8 cellular contexts compared by ENCODE assay signal in the genomic region with DNA sequence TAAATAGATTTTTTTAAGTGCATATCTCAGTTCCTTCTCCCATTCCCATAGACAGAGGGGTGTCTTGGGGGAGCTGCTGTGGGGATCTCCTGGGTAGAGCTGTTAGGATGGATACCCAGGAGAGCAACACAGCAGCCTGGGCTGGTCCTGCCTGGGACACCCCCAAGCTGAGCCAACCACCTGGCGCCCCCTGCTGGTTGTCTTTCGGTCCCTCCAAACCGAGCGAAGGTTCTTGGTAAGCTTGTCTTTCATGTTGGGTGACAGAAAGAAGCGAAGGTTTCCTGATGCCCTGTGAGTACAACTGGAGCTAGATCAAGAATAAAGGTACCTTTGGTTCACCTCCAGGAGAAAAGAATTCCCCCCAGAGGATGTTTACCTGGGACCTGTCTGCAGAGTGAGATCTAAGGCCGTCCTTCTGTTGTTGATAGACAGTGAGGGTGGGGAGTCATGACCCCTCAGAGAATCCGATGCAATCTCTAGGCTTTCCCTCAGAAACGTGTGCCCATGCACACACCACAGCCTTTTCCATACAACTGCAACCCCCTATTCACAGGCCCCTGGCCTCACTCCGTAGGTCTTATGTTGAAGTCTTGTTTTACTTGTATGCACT. TPM values are rescaled to one million over a fixed set of nuclear protein-coding genes. Genes with fewer than 3 reads are reported as not detected.
DNase-seq lines count a peak whose midpoint lies in the region; TF ChIP-seq lines count a peak whose summit lies in the region.

No MANE protein-coding gene starts in this region.

- no peak overlapping the region for H3K4me3 Mint-ChIP-seq in HFFc6

- peak; percentile 99 for TF ChIP-seq CTCF in HFFc6 (IDR thresholded peaks at IDR 0.05)

- peaks cover 7% of the 10 kb centered on the region; the same call in 1 of the 2 replicates for H3K36me3 Mint-ChIP-seq in HFFc6 (ENCODE audit: low read depth)

- H3K4me1 Mint-ChIP-seq in HFFc6 (ENCODE audit: low read depth): peaks cover 5% of the 10 kb centered on the region

- H3K27me3 Mint-ChIP-seq in HFFc6 (ENCODE audit: insufficient read depth): no peaks in the 10 kb centered on the region

- H3K9me3 Mint-ChIP-seq in HFFc6: no peaks in the 10 kb centered on the region

- DNase-seq in GF-D8 (lab: John Stamatoyannopoulos, UW): peak; percentile 6
- DNase-seq in HFFc6: peak; percentile 58
- peak; percentile 68 for DNase-seq in NCI-H2227 (lab: John Stamatoyannopoulos, UW; ENCODE audit: unreplicated experiment)
- DNase-seq in activated CD4-positive, alpha-beta T cell treated with anti-CD3 and anti-CD28 coated beads, Interleukin-2, amount 50 U/mL, for 1 hour: peak; percentile 86
- peak; percentile 31 for DNase-seq in dedifferentiated amniotic fluid mesenchymal stem cell (ENCODE audit: extremely low spot score)
- peak; percentile 81 to 88 for DNase-seq in lung microvascular endothelial cell (ENCODE audit: low read depth in 2 of 2)
- DNase-seq in stimulated activated CD8-positive, alpha-beta memory T cell treated with anti-CD3 and anti-CD28 coated beads, Interleukin-2, amount 100 ng/mL, for 1 hour (ENCODE audit: low read depth in 2 of 2): peak; percentile 65 to 70
- DNase-seq in GOT3 (lab: John Stamatoyannopoulos, UW): no peak

- no peak overlapping the region for H3K27ac Mint-ChIP-seq in HFFc6

RNA-seq across cellular contexts. Expression of gene SNX9, which starts 50.8 kb away (rescaled TPM):
- 10 to 100 TPM; 37.2 to 46.6 (median 40.9) TPM for total RNA-seq in HFFc6 (2021; fragmentation: NEBNext Ultra II Directional; extraction: Animal tissue kit (Norgen Biotek cat#: 25700))
- total RNA-seq in lung microvascular endothelial cell: 31.6 and 50.8 TPM in 2 replicates
